ENCODE assay signal across 8 cellular contexts in the genomic region with DNA sequence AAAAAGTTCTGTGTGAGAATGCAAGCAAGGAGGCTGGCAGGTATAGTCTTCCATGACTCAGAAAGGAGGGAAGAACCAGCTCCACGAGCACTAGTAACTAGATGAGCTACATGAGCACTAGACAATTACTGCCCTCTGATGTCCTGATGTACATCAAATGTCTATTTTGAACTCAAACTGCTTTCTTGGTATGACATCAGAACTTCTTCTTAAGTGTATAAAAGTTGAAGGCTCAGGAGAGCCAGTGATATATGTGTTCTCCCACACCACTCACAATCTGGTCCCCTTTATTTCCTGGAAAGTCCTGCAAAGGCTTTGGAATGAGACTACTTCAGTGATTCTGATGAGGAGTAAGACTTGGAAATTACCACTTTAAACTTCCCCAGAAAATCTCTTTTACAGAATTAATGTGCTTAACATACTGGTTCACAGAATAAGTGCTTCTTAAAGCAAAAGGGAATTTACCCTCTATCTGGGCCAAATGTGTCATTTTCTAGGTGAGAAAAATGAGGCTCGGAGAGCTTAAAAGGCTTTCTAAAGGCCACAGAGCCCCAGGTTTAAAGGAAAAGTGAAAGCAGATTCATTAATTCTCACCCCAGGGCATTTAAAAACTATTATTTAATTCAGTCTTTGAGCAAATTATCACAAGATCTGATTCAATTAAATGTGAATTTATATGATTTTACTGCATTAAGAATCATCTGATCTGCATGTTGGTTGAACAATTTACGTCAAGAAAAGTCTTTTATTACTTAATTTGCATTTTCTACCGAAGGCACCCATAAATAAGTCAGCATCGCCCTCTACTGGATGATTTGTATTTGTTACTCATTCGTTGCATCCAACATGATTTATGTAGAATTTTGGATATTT. TPM values are rescaled to one million over a fixed set of nuclear protein-coding genes. Genes with fewer than 3 reads are reported as not detected.
DNase-seq lines count a peak whose midpoint lies in the region; ATAC-seq and TF ChIP-seq lines count a peak whose summit lies in the region.

No MANE protein-coding gene starts in this region.

- CTCF ChIA-PET in HCT116 (lab: Charles Lee): interaction anchor here (0.6 to 4.4 kb wide), 20 partner anchors 64 to 1683 kb away, joined by 3 to 50 read pairs (median 4); partner anchors contain the start of genes JKAMP and L3HYPDH

- peak; percentile 46 to 84 (median 83); a peak in 5 of 6 replicates for TF ChIP-seq CTCF in HCT116 (IDR thresholded peaks at IDR 0.05 in 2 of 3, conservative IDR thresholded peaks at IDR 0.05 in 1 of 3; ENCODE audit: borderline replicate concordance in 1 of 3, insufficient read depth in 1 of 3, low read depth in 2 of 3, low read length in 2 of 3)
- TF ChIP-seq CTCF in mucosa of descending colon (IDR thresholded peaks at IDR 0.05): peak; percentile 12
- peak; percentile 78 to 89 (median 80) for TF ChIP-seq CTCF in uterus (IDR thresholded peaks at IDR 0.05)

- H3K9me2 ChIP-seq in HCT116 (ENCODE audit: insufficient read depth): no peaks in the 10 kb centered on the region

- H3K27me3 Mint-ChIP-seq in effector memory CD8-positive, alpha-beta T cell: no peaks in the 10 kb centered on the region

- H3K9me3 Mint-ChIP-seq in effector memory CD8-positive, alpha-beta T cell: peaks cover 0 to 1% of the 10 kb centered on the region in 2 donors

- intact Hi-C loops in HCT116 (cut with micrococcal nuclease) (loop anchor here (1.0 to 10.0 kb wide), 7 partner anchors 120 to 677 kb away; partner anchors contain the start of genes C14orf39 and CCDC175), mucosa of descending colon (cut with DNase I, micrococcal nuclease) (loop anchor here (5.0 to 10.0 kb wide), 3 partner anchors 122 to 219 kb away; no protein-coding TSS in a partner anchor), uterus (cut with DNase I; ENCODE audit: low total_unique reads) (loop anchor here (10.0 kb wide), 2 partner anchors 119 to 219 kb away; no protein-coding TSS in a partner anchor)

- peak overlapping the region; percentile 54 for H3K4me2 ChIP-seq in HCT116 (ENCODE audit: low read length)

- peak overlapping the region; percentile 74 to 80 for H3K4me3 Mint-ChIP-seq in effector memory CD8-positive, alpha-beta T cell

- RAD21 ChIA-PET in HCT116 (lab: Charles Lee; ENCODE audit: low non-redundant PET in 1 of 2, low total read pairs in 2 of 2, uncharacterized antibody in 2 of 2, unreplicated experiment in 2 of 2): no interaction called here

- peaks cover 9 to 10% of the 10 kb centered on the region in 2 donors for H3K4me1 Mint-ChIP-seq in effector memory CD8-positive, alpha-beta T cell (ENCODE audit: low read depth in 2 of 2)

- peak; percentile 92 for TF ChIP-seq RAD21 in HCT116 (IDR thresholded peaks at IDR 0.05; ENCODE audit: low read depth)

- 0 out of 2 replicates have a peak overlapping the region, but pooled peaks have one; percentile 7 for H3K9ac ChIP-seq in HCT116 (ENCODE audit: low read length)

- no peaks in the 10 kb centered on the region for H4K20me1 ChIP-seq in HCT116 (ENCODE audit: insufficient read depth)

- H3K27ac ChIP-seq in HCT116 (ENCODE audit: low read depth, low read length) (no peak overlapping the region), uterus (peak overlapping the region; percentile 79 to 80)

- no peaks in the 10 kb centered on the region for H3K36me3 Mint-ChIP-seq in effector memory CD8-positive, alpha-beta T cell (ENCODE audit: insufficient read depth)

- POLR2A ChIA-PET in HCT116 (lab: Charles Lee): interaction anchor here (0.8 kb wide), 1 partner anchor 65 kb away, joined by 3 read pairs; the partner anchor contains the start of gene PPM1A

- H2AFZ ChIP-seq in HCT116 (ENCODE audit: low read depth, low read length, poor library complexity, severe bottlenecking): peak overlapping the region; percentile 89

- TF ChIP-seq POLR2A in HCT116 (IDR thresholded peaks at IDR 0.05; ENCODE audit: borderline replicate concordance, extremely low read depth, insufficient read depth, insufficient read length): no peak
- TF ChIP-seq POLR2A in uterus (IDR thresholded peaks at IDR 0.05): no peak

- H3K36me3 ChIP-seq in HCT116 (ENCODE audit: control insufficient read depth in 1 of 2, insufficient read depth in 2 of 2, low read length in 2 of 2) (no peaks in the 10 kb centered on the region), mucosa of descending colon (ENCODE audit: low read depth) (no peaks in the 10 kb centered on the region), uterus (no peaks in the 10 kb centered on the region)

- peak overlapping the region; percentile 28 to 36 for H3K4me3 ChIP-seq in HCT116 (replicated peaks in 1 of 2; ENCODE audit: low read depth in 1 of 2, low read length in 2 of 2)
- no peak overlapping the region for H3K4me3 ChIP-seq in mucosa of descending colon
- H3K4me3 ChIP-seq in uterus: peak overlapping the region; percentile 28 to 40

- H3K27ac Mint-ChIP-seq in effector memory CD8-positive, alpha-beta T cell: peak overlapping the region; percentile 87 to 95

- ATAC-seq in HCT116: peak; percentile 64
- ATAC-seq in SK-N-SH treated with all-trans-retinoic acid at 6 μM for 48 hours: peak; percentile 74
- ATAC-seq in effector memory CD8-positive, alpha-beta T cell (replicated peaks): peak; percentile 94
- peak; percentile 69 for ATAC-seq in mucosa of descending colon

- H3K79me2 ChIP-seq in HCT116 (ENCODE audit: insufficient read depth, low read length): no peaks in the 10 kb centered on the region

- no TSS peak for BruUV-seq in HCT116 (replicated peaks; lab: Mats Ljungman, UMichigan)

- H3K4me1 ChIP-seq in HCT116 (ENCODE audit: control insufficient read depth in 1 of 2, insufficient read depth in 2 of 2, low read length in 2 of 2) (peaks cover 0 to 15% of the 10 kb centered on the region in 2 experiments; a peak in 2 of 4 replicates), mucosa of descending colon (ENCODE audit: low read depth) (no peaks in the 10 kb centered on the region), uterus (no peaks in the 10 kb centered on the region)

- peak; percentile 21 for DNase-seq in activated gamma-delta T cell treated with Interleukin-2 at 50 U/mL for 16 hours
- no peak for DNase-seq in activated gamma-delta T cell (lab: John Stamatoyannopoulos, UW)
- peak; percentile 61 for DNase-seq in HCT116 (ENCODE audit: low read depth, low spot score)
- DNase-seq in NCI-H1092 treated with DMSO at 0.1 percent for 48 hours (lab: John Stamatoyannopoulos, UW): peak; percentile 77
- peak; percentile 47 to 53 (median 49) for DNase-seq in effector memory CD8-positive, alpha-beta T cell
- peak in 1 of 3 donors; percentile 53 for DNase-seq in mucosa of descending colon
- peak in 1 of 2 donors; percentile 38 for DNase-seq in uterus

- H3K9me3 ChIP-seq in HCT116 (ENCODE audit: control insufficient read depth in 1 of 2, insufficient read depth in 1 of 2, low read depth in 1 of 2, low read length in 2 of 2) (no peaks in the 10 kb centered on the region), mucosa of descending colon (no peaks in the 10 kb centered on the region), uterus (no peaks in the 10 kb centered on the region)

- H3K27me3 ChIP-seq in HCT116 (ENCODE audit: insufficient read depth, low read length) (no peaks in the 10 kb centered on the region), uterus (no peaks in the 10 kb centered on the region)

TF ChIP-seq in HCT116, 20 proteins besides CTCF, POLR2A, EP300 and RAD21:
- TF ChIP-seq EZH2phosphoT487 (IDR thresholded peaks at IDR 0.05; ENCODE audit: borderline replicate concordance): no peak
- TF ChIP-seq YY1 (IDR thresholded peaks at IDR 0.05; ENCODE audit: extremely low read depth, insufficient replicate concordance, low read depth, low read length): no peak
TF ChIP-seq in HCT116: peak in this region for 0.

TF ChIP-seq in SK-N-SH treated with all-trans-retinoic acid at 6 μM for 48 hours, 23 proteins besides CTCF, POLR2A, EP300 and RAD21 (continues in another document):
- TF ChIP-seq BACH2 (CRISPR knock-in tag; IDR thresholded peaks at IDR 0.05; ENCODE audit: borderline replicate concordance) (no peak), TCF4 (CRISPR knock-in tag; IDR thresholded peaks at IDR 0.05; ENCODE audit: borderline replicate concordance) (no peak), GLIS3 (CRISPR knock-in tag; IDR thresholded peaks at IDR 0.05) (no peak), ZNF8 (CRISPR knock-in tag; IDR thresholded peaks at IDR 0.05) (no peak), ZFP3 (CRISPR knock-in tag; IDR thresholded peaks at IDR 0.05) (no peak), CREB5 (CRISPR knock-in tag; IDR thresholded peaks at IDR 0.05; ENCODE audit: low read depth) (no peak), PPARA (CRISPR knock-in tag; IDR thresholded peaks at IDR 0.05; ENCODE audit: borderline replicate concordance) (no peak)

RNA-seq across cellular contexts. Expression of gene DHRS7, which starts 18.8 kb away (rescaled TPM):
- total RNA-seq in HCT116 (2021; ENCODE audit: unreplicated experiment) (43.8 TPM), mucosa of descending colon (10 to 100 TPM; 63.4 to 96.3 (median 83.5) TPM), uterus (100 to 1,000 TPM in 2 of 4 donors, 10 to 100 TPM in 2; 64.5 to 108 (median 91.2) TPM)
- 49.7 and 61.4 TPM in 2 replicates for polyA plus RNA-seq in HCT116 (2012)

Comparison
In these comparisons a context has a peak if more than half of its experiments do, and no peak if none do; other contexts are left out.
1. CTCF ChIP-seq: peak in every context shown above with its lines; median percentile 83 in HCT116; 80 in uterus; 12 in mucosa of descending colon.